8 cellular contexts compared by ENCODE assay signal in the genomic region with DNA sequence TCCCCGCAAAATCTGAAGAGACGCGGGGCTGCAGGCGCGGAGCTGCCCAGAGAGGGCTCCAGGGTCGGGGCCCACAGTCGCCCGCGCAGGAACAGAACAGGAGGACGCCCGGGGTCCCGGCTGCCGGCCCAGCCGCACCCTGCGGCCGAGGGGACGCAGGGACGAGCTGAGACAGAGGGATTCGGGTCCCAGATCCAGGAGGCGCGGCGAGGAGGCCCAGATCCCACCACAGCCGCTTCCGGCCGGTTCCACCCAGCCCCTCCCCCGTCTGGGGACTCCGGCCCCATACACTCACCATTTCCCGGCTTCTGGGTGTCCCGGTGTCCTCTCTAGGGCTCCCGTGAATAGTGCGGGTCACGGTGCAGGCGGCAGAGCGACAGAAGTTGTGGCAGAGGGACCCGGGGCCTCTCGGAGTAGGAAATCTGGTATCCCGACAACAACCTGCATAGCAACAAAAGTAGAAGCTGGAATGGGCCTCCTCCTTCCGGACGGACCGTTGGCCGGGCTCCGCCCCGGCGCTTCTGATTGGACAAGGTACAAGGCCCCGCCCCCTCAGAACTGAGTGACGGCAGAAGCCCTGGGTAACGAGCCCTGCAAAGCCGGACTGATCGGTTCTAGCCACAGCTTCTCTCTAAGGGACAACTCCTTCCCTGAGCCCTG. TPM values are rescaled to one million over a fixed set of nuclear protein-coding genes. Genes with fewer than 3 reads are reported as not detected.
A peak's percentile ranks its signal among the peaks of the same experiment; 100 is the strongest.
DNase-seq lines count a peak whose midpoint lies in the region; ATAC-seq and TF ChIP-seq lines count a peak whose summit lies in the region.

A gene (minus strand): TSS at position 466 of the 660 bp plus-strand sequence. CDS start 168 bp downstream, at position 298.

- H3K36me3 ChIP-seq in HEK293 (ENCODE audit: control insufficient read depth in 2 of 2, insufficient read depth in 1 of 2, low read length in 2 of 2): peaks cover 15 to 42% of the 10 kb centered on the region in 2 experiments; a peak in 2 of 3 replicates
- H3K36me3 ChIP-seq in thymus (ENCODE audit: control insufficient read depth, insufficient read depth): peaks cover 9% of the 10 kb centered on the region

- H3K27ac ChIP-seq in HEK293 (ENCODE audit: extremely low read depth, low read depth, low read length) (no peak within 1 kb of the TSS), thymus (ENCODE audit: low read depth) (peak within 1 kb of the TSS; percentile 60)

- H3K27me3 Mint-ChIP-seq in activated naive CD8-positive, alpha-beta T cell: no peaks in the 10 kb centered on the region
- H3K27me3 Mint-ChIP-seq in osteocyte (ENCODE audit: unreplicated experiment): no peaks in the 10 kb centered on the region

- TF ChIP-seq CTCF in HEK293 (tag by site-specific recombination; IDR thresholded peaks at IDR 0.05) (no peak), NB4 (IDR thresholded peaks at IDR 0.05; ENCODE audit: low read depth, low read length) (no peak), osteocyte (IDR thresholded peaks at IDR 0.05) (no peak)

- TF ChIP-seq POLR2A in NB4 (IDR thresholded peaks at IDR 0.05; ENCODE audit: extremely low read depth, insufficient read length): peak; percentile 43

- H3K4me1 ChIP-seq in HEK293 (ENCODE audit: control insufficient read depth, insufficient read depth, low read length): no peaks in the 10 kb centered on the region
- H3K4me1 ChIP-seq in thymus (ENCODE audit: control insufficient read depth, insufficient read depth, low read length): peaks cover 12% of the 10 kb centered on the region

- peaks cover 7% of the 10 kb centered on the region for H3K36me3 Mint-ChIP-seq in activated naive CD8-positive, alpha-beta T cell
- H3K36me3 Mint-ChIP-seq in osteocyte (ENCODE audit: unreplicated experiment): peaks cover 37% of the 10 kb centered on the region

- H3K4me3 ChIP-seq in HEK293 (ENCODE audit: low read depth, low read length) (peak within 1 kb of the TSS; percentile 63), NB4 (ENCODE audit: low read depth, low read length) (peak within 1 kb of the TSS; percentile 66), thymus (ENCODE audit: low read length) (peak within 1 kb of the TSS; percentile 96)

- CTCF ChIA-PET in HEK293 (lab: Yijun Ruan, JAX): interaction anchor here (0.7 to 2.3 kb wide), 14 partner anchors 8 to 697 kb away, joined by 3 to 17 read pairs (median 5); a partner anchor contains a TSS

- no peak within 1 kb of the TSS for H3K27ac Mint-ChIP-seq in activated naive CD8-positive, alpha-beta T cell
- H3K27ac Mint-ChIP-seq in osteocyte (ENCODE audit: unreplicated experiment): peak within 1 kb of the TSS; percentile 99

- ATAC-seq in SK-N-SH treated with all-trans-retinoic acid at 6 μM for 48 hours: peak; percentile 98
- ATAC-seq in Right ventricle myocardium inferior: peak; percentile 99

- intact Hi-C loops in Right ventricle myocardium inferior (cut with DNase I): loop anchor here (1.0 to 2.0 kb wide), 4 partner anchors 49 to 343 kb away; a partner anchor contains a TSS

- WGBS in thymus: under 1% methylated on average over 49 of the region's 49 CpGs

- no peaks in the 10 kb centered on the region for H3K9me3 ChIP-seq in HEK293 (ENCODE audit: control insufficient read depth, insufficient read depth, low read depth, low read length)
- no peaks in the 10 kb centered on the region for H3K9me3 ChIP-seq in thymus (ENCODE audit: control insufficient read depth)

- peaks cover 31% of the 10 kb centered on the region for H3K4me1 Mint-ChIP-seq in activated naive CD8-positive, alpha-beta T cell (ENCODE audit: low read depth)
- peaks cover 26% of the 10 kb centered on the region for H3K4me1 Mint-ChIP-seq in osteocyte (ENCODE audit: unreplicated experiment)

- peak; percentile 75 for DNase-seq in GF-D8 (lab: John Stamatoyannopoulos, UW)
- DNase-seq in NB4 (ENCODE audit: low read depth): peak; percentile 95
- DNase-seq in Right ventricle myocardium inferior (ENCODE audit: missing footprints): peak; percentile 97
- DNase-seq in osteocyte (ENCODE audit: extremely low spot score, unreplicated experiment): peak; percentile 98

- POLR2A ChIA-PET in HEK293 (lab: Yijun Ruan, JAX): interaction anchor here (0.6 to 1.5 kb wide), 13 partner anchors 11 to 342 kb away, joined by 3 to 20 read pairs (median 4); a partner anchor contains a TSS

- peak within 1 kb of the TSS; percentile 88 for H3K4me3 Mint-ChIP-seq in activated naive CD8-positive, alpha-beta T cell
- peak within 1 kb of the TSS; percentile 94 for H3K4me3 Mint-ChIP-seq in osteocyte (ENCODE audit: unreplicated experiment)

- H3K27me3 ChIP-seq in thymus (ENCODE audit: control insufficient read depth, insufficient read depth): no peaks in the 10 kb centered on the region

- no peaks in the 10 kb centered on the region for H3K9me3 Mint-ChIP-seq in activated naive CD8-positive, alpha-beta T cell (ENCODE audit: low read depth)
- peaks cover 15% of the 10 kb centered on the region for H3K9me3 Mint-ChIP-seq in osteocyte (ENCODE audit: unreplicated experiment)

TF ChIP-seq in HEK293, 187 proteins besides CTCF, POLR2A, EP300 and RAD21:
- TF ChIP-seq GLIS1 (tag by site-specific recombination; IDR thresholded peaks at IDR 0.05) (no peak), ZNF23 (tag by site-specific recombination; IDR thresholded peaks at IDR 0.05; ENCODE audit: borderline replicate concordance) (no peak), SP2 (tag by site-specific recombination; IDR thresholded peaks at IDR 0.05) (peak; percentile 59), ZNF830 (tag by site-specific recombination; IDR thresholded peaks at IDR 0.05; ENCODE audit: low read depth) (no peak), RBAK (tag by site-specific recombination; IDR thresholded peaks at IDR 0.05) (no peak), ZNF202 (tag by site-specific recombination; IDR thresholded peaks at IDR 0.05; ENCODE audit: borderline replicate concordance) (no peak)

TF ChIP-seq in SK-N-SH treated with all-trans-retinoic acid at 6 μM for 48 hours, 23 proteins besides CTCF, POLR2A, EP300 and RAD21:
- no peak for TF ChIP-seq ZNF70 (CRISPR knock-in tag; IDR thresholded peaks at IDR 0.05)
- TF ChIP-seq, protein P1, sequence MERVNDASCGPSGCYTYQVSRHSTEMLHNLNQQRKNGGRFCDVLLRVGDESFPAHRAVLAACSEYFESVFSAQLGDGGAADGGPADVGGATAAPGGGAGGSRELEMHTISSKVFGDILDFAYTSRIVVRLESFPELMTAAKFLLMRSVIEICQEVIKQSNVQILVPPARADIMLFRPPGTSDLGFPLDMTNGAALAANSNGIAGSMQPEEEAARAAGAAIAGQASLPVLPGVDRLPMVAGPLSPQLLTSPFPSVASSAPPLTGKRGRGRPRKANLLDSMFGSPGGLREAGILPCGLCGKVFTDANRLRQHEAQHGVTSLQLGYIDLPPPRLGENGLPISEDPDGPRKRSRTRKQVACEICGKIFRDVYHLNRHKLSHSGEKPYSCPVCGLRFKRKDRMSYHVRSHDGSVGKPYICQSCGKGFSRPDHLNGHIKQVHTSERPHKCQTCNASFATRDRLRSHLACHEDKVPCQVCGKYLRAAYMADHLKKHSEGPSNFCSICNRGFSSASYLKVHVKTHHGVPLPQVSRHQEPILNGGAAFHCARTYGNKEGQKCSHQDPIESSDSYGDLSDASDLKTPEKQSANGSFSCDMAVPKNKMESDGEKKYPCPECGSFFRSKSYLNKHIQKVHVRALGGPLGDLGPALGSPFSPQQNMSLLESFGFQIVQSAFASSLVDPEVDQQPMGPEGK (CRISPR knock-in tag; IDR thresholded peaks at IDR 0.05; ENCODE audit: borderline replicate concordance): no peak
- TF ChIP-seq, protein P2, sequence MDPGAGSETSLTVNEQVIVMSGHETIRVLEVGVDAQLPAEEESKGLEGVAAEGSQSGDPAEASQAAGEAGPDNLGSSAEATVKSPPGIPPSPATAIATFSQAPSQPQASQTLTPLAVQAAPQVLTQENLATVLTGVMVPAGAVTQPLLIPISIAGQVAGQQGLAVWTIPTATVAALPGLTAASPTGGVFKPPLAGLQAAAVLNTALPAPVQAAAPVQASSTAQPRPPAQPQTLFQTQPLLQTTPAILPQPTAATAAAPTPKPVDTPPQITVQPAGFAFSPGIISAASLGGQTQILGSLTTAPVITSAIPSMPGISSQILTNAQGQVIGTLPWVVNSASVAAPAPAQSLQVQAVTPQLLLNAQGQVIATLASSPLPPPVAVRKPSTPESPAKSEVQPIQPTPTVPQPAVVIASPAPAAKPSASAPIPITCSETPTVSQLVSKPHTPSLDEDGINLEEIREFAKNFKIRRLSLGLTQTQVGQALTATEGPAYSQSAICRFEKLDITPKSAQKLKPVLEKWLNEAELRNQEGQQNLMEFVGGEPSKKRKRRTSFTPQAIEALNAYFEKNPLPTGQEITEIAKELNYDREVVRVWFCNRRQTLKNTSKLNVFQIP (CRISPR knock-in tag; IDR thresholded peaks at IDR 0.05; ENCODE audit: borderline replicate concordance, low read depth): no peak

RNA-seq across cellular contexts. Expression of the gene that starts here (rescaled TPM):
- total RNA-seq in Right ventricle myocardium inferior: 1.1 TPM
- 3.9 and 8.5 TPM in 2 replicates for total RNA-seq in osteocyte
- 3.7 TPM for polyA plus RNA-seq in thymus
